Comparison of ENCODE assay signal across 8 cellular contexts in the genomic region with DNA sequence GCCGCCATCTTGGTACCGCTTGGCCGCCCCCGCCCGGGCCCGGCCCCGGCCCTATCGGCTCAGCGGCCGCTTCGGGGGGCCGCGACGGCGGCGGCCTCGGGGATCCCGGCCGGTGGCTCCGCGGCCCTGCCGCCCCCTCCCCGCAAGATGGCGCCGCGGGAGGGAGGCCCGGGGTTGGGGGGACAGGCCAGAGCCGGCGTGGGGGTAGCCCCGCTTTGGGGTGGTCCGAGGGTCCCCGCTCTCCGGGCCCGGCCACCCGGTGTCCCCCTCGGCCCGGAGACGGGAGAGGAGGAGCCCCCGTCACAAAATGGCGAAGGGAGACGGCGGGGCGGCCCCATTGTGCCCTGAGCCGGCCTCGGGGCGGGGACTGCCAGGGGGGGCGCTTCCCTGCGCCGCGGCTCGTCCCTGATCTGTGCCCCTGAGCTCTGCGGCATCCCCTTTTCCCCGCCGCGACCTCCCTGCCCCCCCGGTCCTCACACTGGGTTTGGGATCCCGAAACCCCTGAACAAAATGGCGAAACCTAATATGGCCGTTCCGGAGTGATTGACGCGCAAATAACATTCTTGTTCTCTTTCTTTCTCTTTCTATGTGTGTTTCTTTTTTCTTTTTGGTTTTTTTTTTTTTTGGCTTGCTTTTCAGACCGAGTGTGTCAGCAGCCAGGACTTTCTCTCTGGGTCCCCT. TPM values are rescaled to one million over a fixed set of nuclear protein-coding genes. Genes with fewer than 3 reads are reported as not detected.
DNase-seq lines count a peak whose midpoint lies in the region; ATAC-seq and TF ChIP-seq lines count a peak whose summit lies in the region.

No MANE protein-coding gene starts in this region.

- H3K4me1 Mint-ChIP-seq in activated B cell treated with CpG ODN at 0.5 μM for 24 hours: peaks cover 58% of the 10 kb centered on the region

- POLR2A ChIA-PET in activated B cell treated with CpG ODN at 0.5 μM for 24 hours (lab: Charles Lee): interaction anchor here (0.6 to 4.5 kb wide), 23 partner anchors 9 to 1799 kb away, joined by 3 to 145 read pairs (median 7); a partner anchor contains a TSS

- H3K27ac Mint-ChIP-seq in activated B cell treated with CpG ODN at 0.5 μM for 24 hours: peak overlapping the region; percentile 98

- WGBS in lower leg skin, 2 donors: 1 to 2% methylated on average over 12 to 41 of the region's 63 CpGs

- no peaks in the 10 kb centered on the region for H3K9me3 ChIP-seq in BE2C

- H3K36me3 ChIP-seq in BE2C: peaks cover 42% of the 10 kb centered on the region

- H3K4me3 ChIP-seq in BE2C (ENCODE audit: low read depth, low read length) (peak overlapping the region; percentile 97), HL-60 (replicated peaks; ENCODE audit: insufficient read depth, low read length) (peak overlapping the region; percentile 91), lower leg skin (ENCODE audit: low read depth, poor library complexity, severe bottlenecking) (peak overlapping the region; percentile 89)

- DNase-seq in BE2C (peak; percentile 47), HL-60 (ENCODE audit: low read depth in 1 of 2, low spot score in 1 of 2) (peak in 1 of 2 experiments; percentile 9), activated B cell treated with CpG ODN at 0.5 μM for 24 hours (peak; percentile 65), cerebellum (ENCODE audit: low spot score) (peak; percentile 23), lower leg skin (ENCODE audit: low spot score in 2 of 2) (peak; percentile 40 to 91), AML-193 (lab: John Stamatoyannopoulos, UW) (no peak)
- DNase-seq in stimulated activated CD8-positive, alpha-beta memory T cell treated with anti-CD3 and anti-CD28 coated beads, Interleukin-2, amount 100 ng/mL, for 48 hours (ENCODE audit: low read depth in 2 of 2): peak; percentile 30

- CTCF ChIA-PET in activated B cell treated with CpG ODN at 0.5 μM for 24 hours (lab: Charles Lee): interaction anchor here (1.2 kb wide), 1 partner anchor 42 kb away, joined by 3 read pairs; no protein-coding TSS in a partner anchor

- peak; percentile 8; the same call in 1 of the 2 replicates for TF ChIP-seq CTCF in BE2C (IDR thresholded peaks at IDR 0.05; ENCODE audit: low read depth, low read length)
- TF ChIP-seq CTCF in HL-60 (IDR thresholded peaks at IDR 0.05; ENCODE audit: insufficient read depth, low read length): no peak
- no peak for TF ChIP-seq CTCF in activated B cell treated with CpG ODN at 0.5 μM for 24 hours (IDR thresholded peaks at IDR 0.05)
- TF ChIP-seq CTCF in lower leg skin (IDR thresholded peaks at IDR 0.05): no peak

- H3K27me3 Mint-ChIP-seq in activated B cell treated with CpG ODN at 0.5 μM for 24 hours: no peaks in the 10 kb centered on the region

- H3K27me3 ChIP-seq in BE2C: no peaks in the 10 kb centered on the region
- H3K27me3 ChIP-seq in HL-60 (ENCODE audit: insufficient read depth, poor library complexity, severe bottlenecking): no peaks in the 10 kb centered on the region

- peaks cover 38% of the 10 kb centered on the region for H3K36me3 Mint-ChIP-seq in activated B cell treated with CpG ODN at 0.5 μM for 24 hours (ENCODE audit: low read depth)

- H3K4me3 Mint-ChIP-seq in activated B cell treated with CpG ODN at 0.5 μM for 24 hours: peak overlapping the region; percentile 99

- 0 out of 2 replicates have a peak, but pooled peaks cover 3% of the 10 kb centered on the region for H3K4me1 ChIP-seq in BE2C

- H3K27ac ChIP-seq in HL-60 (replicated peaks): peak overlapping the region; percentile 92

- TF ChIP-seq POLR2A in lower leg skin (IDR thresholded peaks at IDR 0.05): no peak

- no peaks in the 10 kb centered on the region for H3K9me3 Mint-ChIP-seq in activated B cell treated with CpG ODN at 0.5 μM for 24 hours

- intact Hi-C loops in activated B cell treated with CpG ODN at 0.5 μM for 24 hours (cut with micrococcal nuclease) (loop anchor here (5.0 kb wide), 2 partner anchors 1645 to 1780 kb away; no protein-coding TSS in a partner anchor), lower leg skin (cut with DNase I; ENCODE audit: low total_unique reads) (no loop called here)

- ATAC-seq in GM19025 (IDR thresholded peaks at IDR 0.05; ENCODE audit: low read depth, unreplicated experiment) (peak; percentile 5), activated B cell treated with CpG ODN at 0.5 μM for 24 hours (ENCODE audit: low read depth) (peak; percentile 1)

RNA-seq across cellular contexts. Expression of a gene that starts 1.0 kb away (rescaled TPM):
- 34.2 TPM for polyA plus RNA-seq in BE2C (2012; ENCODE audit: insufficient read depth, insufficient read length, low read depth)
- total RNA-seq in activated B cell treated with CpG ODN at 0.5 μM for 24 hours: 77.0 and 85.6 TPM in 2 replicates
- 93.2 TPM for total RNA-seq in cerebellum
- 10 to 100 TPM; 39.1 to 53.1 (median 47.1) TPM for total RNA-seq in lower leg skin

Comparison
In these comparisons a context has a peak if more than half of its experiments do, and no peak if none do; other contexts are left out.
1. DNase-seq: peak in BE2C (single experiment), activated B cell treated with CpG ODN at 0.5 μM for 24 hours (single experiment), cerebellum (single experiment), lower leg skin (2 of 2) and stimulated activated CD8-positive, alpha-beta memory T cell treated with anti-CD3 and anti-CD28 coated beads, Interleukin-2, amount 100 ng/mL, for 48 hours (2 of 2); none in AML-193 (0 of 2).
2. Peak in every context shown above with its lines, with median percentiles within 50 percentile points of each other: H3K4me3 ChIP-seq.